Comparison of ENCODE assay signal across 8 cellular contexts in the genomic region with DNA sequence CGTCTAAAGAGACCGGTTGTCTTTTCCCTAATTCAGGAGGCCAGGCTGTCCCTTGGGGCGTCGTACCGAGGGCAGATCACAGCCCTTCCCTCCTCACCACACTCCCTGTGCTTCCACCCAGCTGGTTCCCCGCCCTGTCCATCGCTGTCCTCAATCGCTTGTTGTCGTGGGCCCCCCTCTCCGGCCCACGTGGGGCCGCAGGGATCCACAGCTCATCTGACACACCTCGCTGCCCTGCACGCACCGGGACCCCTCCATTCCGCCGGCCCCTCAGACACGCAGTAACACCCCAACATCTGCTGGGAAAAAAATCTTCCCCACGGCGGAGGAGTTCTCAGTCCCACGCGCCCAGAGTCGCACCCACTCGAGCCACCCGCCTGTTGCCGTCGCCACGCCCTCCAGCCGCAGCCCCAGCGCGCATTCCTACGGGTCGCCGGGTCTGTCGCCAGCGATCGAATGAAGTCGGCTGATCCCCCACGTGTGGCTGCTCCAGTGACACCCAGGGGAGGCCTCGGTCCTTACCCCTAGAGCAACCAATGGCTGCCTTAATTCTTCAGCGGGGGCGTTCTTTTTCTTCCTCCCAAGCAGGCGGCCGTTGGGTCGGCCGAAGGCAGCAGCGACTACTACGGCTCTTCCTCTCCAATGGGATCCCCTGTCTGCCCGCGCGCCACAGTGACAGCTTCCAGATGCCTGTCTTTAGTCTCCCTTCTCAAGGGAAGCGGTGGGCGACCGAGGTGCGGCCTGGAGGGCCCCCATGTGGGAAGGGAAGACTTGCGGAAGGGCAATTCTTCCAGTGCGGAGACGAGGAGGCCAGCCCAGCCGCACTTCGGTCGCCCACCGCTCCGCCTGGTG. TPM values are rescaled to one million over a fixed set of nuclear protein-coding genes. Genes with fewer than 3 reads are reported as not detected.
DNase-seq lines count a peak whose midpoint lies in the region; ATAC-seq and TF ChIP-seq lines count a peak whose summit lies in the region.

No MANE protein-coding gene starts in this region.

- H3K4me2 ChIP-seq in DOHH2 (ENCODE audit: low read length) (peak overlapping the region; percentile 78), SU-DHL-6 (ENCODE audit: low read depth, low read length, poor library complexity, severe bottlenecking) (peak overlapping the region; percentile 64)

- H2AFZ ChIP-seq in SU-DHL-6 (ENCODE audit: low read depth, low read length, severe bottlenecking): peak overlapping the region; percentile 93

- H3K9me2 ChIP-seq in DOHH2 (replicated peaks; ENCODE audit: control insufficient read depth, low read length) (no peaks in the 10 kb centered on the region), SU-DHL-6 (replicated peaks; ENCODE audit: insufficient read depth, low read length) (no peaks in the 10 kb centered on the region)

- H3K36me3 ChIP-seq in DOHH2 (ENCODE audit: control insufficient read depth, low read length): no peaks in the 10 kb centered on the region
- no peaks in the 10 kb centered on the region for H3K36me3 ChIP-seq in SU-DHL-6 (ENCODE audit: low read length)
- no peaks in the 10 kb centered on the region for H3K36me3 ChIP-seq in uterus

- H3F3A ChIP-seq in DOHH2 (ENCODE audit: control insufficient read depth, insufficient read depth) (no peaks in the 10 kb centered on the region), SU-DHL-6 (ENCODE audit: insufficient read depth) (no peaks in the 10 kb centered on the region)

- DNase-seq in activated naive CD8-positive, alpha-beta T cell treated with anti-CD3 and anti-CD28 coated beads, Interleukin-2, amount 10 ng/mL, durations not matched to agents 7 days and 5 days: peak; percentile 71
- DNase-seq in cardiac septum (ENCODE audit: low spot score) (peak; percentile 84), posterior cingulate gyrus (peak; percentile 48 to 95 (median 69)), uterus (peak; percentile 73 to 75)

- peaks cover 20% of the 10 kb centered on the region for H3K4me1 Mint-ChIP-seq in activated naive CD8-positive, alpha-beta T cell treated with anti-CD3 and anti-CD28 coated beads, Interleukin-2, amount 10 ng/mL, durations not matched to agents 7 days and 5 days

- TF ChIP-seq CTCF in DOHH2 (IDR thresholded peaks at IDR 0.05; ENCODE audit: low read depth, low read length, poor library complexity, severe bottlenecking) (no peak), SU-DHL-6 (IDR thresholded peaks at IDR 0.05; ENCODE audit: insufficient read depth, low read length, poor library complexity, severe bottlenecking) (no peak), uterus (IDR thresholded peaks at IDR 0.05) (peak in 2 of 4 experiments; percentile 21 to 25)

- intact Hi-C loops in cardiac septum (cut with DNase I) (loop anchor here (2.0 to 10.0 kb wide), 7 partner anchors 39 to 434 kb away; partner anchors contain the start of gene CCNG2), posterior cingulate gyrus (cut with DNase I) (loop anchor here (1.0 to 10.0 kb wide), 3 partner anchors 128 to 209 kb away; partner anchors contain the start of gene CCNG2), uterus (cut with DNase I; ENCODE audit: low total_unique reads) (no loop called here)

- H3K27ac Mint-ChIP-seq in activated naive CD8-positive, alpha-beta T cell treated with anti-CD3 and anti-CD28 coated beads, Interleukin-2, amount 10 ng/mL, durations not matched to agents 7 days and 5 days: peak overlapping the region; percentile 77

- H3K4me3 Mint-ChIP-seq in activated naive CD8-positive, alpha-beta T cell treated with anti-CD3 and anti-CD28 coated beads, Interleukin-2, amount 10 ng/mL, durations not matched to agents 7 days and 5 days: peak overlapping the region; percentile 96

- peaks cover 4% of the 10 kb centered on the region for H3K27me3 Mint-ChIP-seq in activated naive CD8-positive, alpha-beta T cell treated with anti-CD3 and anti-CD28 coated beads, Interleukin-2, amount 10 ng/mL, durations not matched to agents 7 days and 5 days

- no peaks in the 10 kb centered on the region for H3K9me3 Mint-ChIP-seq in activated naive CD8-positive, alpha-beta T cell treated with anti-CD3 and anti-CD28 coated beads, Interleukin-2, amount 10 ng/mL, durations not matched to agents 7 days and 5 days

- POLR2A ChIA-PET in activated naive CD8-positive, alpha-beta T cell treated with anti-CD3 and anti-CD28 coated beads, Interleukin-2, amount 10 ng/mL, durations not matched to agents 7 days and 5 days (lab: Charles Lee): interaction anchor here (0.6 to 3.4 kb wide), 9 partner anchors 29 to 251 kb away, joined by 3 to 22 read pairs (median 4); partner anchors contain the start of gene CCNG2

- peaks cover 6% of the 10 kb centered on the region; the same call in 1 of the 2 replicates for H4K20me1 ChIP-seq in DOHH2 (ENCODE audit: control insufficient read depth, insufficient read depth, low read depth, low read length)
- H4K20me1 ChIP-seq in SU-DHL-6 (ENCODE audit: low read depth, low read length): no peaks in the 10 kb centered on the region; the same call in 1 of the 2 replicates

- H3K9me3 ChIP-seq in DOHH2 (ENCODE audit: control insufficient read depth, insufficient read depth, low read length) (no peaks in the 10 kb centered on the region), SU-DHL-6 (ENCODE audit: insufficient read depth, low read length) (no peaks in the 10 kb centered on the region), uterus (no peaks in the 10 kb centered on the region)

- H3K9ac ChIP-seq in SU-DHL-6 (ENCODE audit: low read length): peak overlapping the region; percentile 75

- H3K79me2 ChIP-seq in DOHH2 (ENCODE audit: control insufficient read depth, low read length) (peaks cover 41% of the 10 kb centered on the region), SU-DHL-6 (ENCODE audit: insufficient read depth, low read length) (peaks cover 40% of the 10 kb centered on the region)

- no peak for TF ChIP-seq EP300 in Ishikawa (IDR thresholded peaks at IDR 0.05; ENCODE audit: borderline replicate concordance)

- ATAC-seq in GM21717 (IDR thresholded peaks at IDR 0.05; ENCODE audit: unreplicated experiment): peak; percentile 50
- peak; percentile 61 for ATAC-seq in activated naive CD8-positive, alpha-beta T cell treated with anti-CD3 and anti-CD28 coated beads, Interleukin-2, amount 10 ng/mL, durations not matched to agents 7 days and 5 days (ENCODE audit: low read depth)

- peaks cover 16% of the 10 kb centered on the region for H3K4me1 ChIP-seq in DOHH2 (ENCODE audit: control insufficient read depth, low read length)
- H3K4me1 ChIP-seq in uterus: no peaks in the 10 kb centered on the region

- H3K4me3 ChIP-seq in DOHH2 (ENCODE audit: low read length): peak overlapping the region; percentile 97
- peak overlapping the region; percentile 75 for H3K4me3 ChIP-seq in SU-DHL-6 (ENCODE audit: insufficient read depth, low read length, poor library complexity, severe bottlenecking)
- H3K4me3 ChIP-seq in uterus: peak overlapping the region; percentile 66 to 73

- H3K27me3 ChIP-seq in DOHH2 (ENCODE audit: control insufficient read depth, low read length) (no peaks in the 10 kb centered on the region), SU-DHL-6 (ENCODE audit: low read length) (no peaks in the 10 kb centered on the region), uterus (no peaks in the 10 kb centered on the region)

- H3K36me3 Mint-ChIP-seq in activated naive CD8-positive, alpha-beta T cell treated with anti-CD3 and anti-CD28 coated beads, Interleukin-2, amount 10 ng/mL, durations not matched to agents 7 days and 5 days: peaks cover 13% of the 10 kb centered on the region

- no peak for TF ChIP-seq RAD21 in Ishikawa (IDR thresholded peaks at IDR 0.05; ENCODE audit: low read depth)

- H3K27ac ChIP-seq in DOHH2 (ENCODE audit: low read depth, low read length) (no peak overlapping the region), SU-DHL-6 (ENCODE audit: low read depth, low read length) (peak overlapping the region; percentile 45), uterus (peak overlapping the region; percentile 90 to 97)

- TF ChIP-seq POLR2A in uterus (IDR thresholded peaks at IDR 0.05): peak in 1 of 2 donors; percentile 11

TF ChIP-seq in Ishikawa, 13 proteins besides CTCF, POLR2A, EP300 and RAD21:
- TF ChIP-seq, protein P1, sequence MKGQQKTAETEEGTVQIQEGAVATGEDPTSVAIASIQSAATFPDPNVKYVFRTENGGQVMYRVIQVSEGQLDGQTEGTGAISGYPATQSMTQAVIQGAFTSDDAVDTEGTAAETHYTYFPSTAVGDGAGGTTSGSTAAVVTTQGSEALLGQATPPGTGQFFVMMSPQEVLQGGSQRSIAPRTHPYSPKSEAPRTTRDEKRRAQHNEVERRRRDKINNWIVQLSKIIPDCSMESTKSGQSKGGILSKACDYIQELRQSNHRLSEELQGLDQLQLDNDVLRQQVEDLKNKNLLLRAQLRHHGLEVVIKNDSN (IDR thresholded peaks at IDR 0.05): no peak
- TF ChIP-seq EGR1 (IDR thresholded peaks at IDR 0.05) (peak; percentile 51; the same call in 1 of the 2 replicates), CREB1 (IDR thresholded peaks at IDR 0.05; ENCODE audit: low read depth) (no peak), CEBPB (IDR thresholded peaks at IDR 0.05) (no peak), ZBTB7A (IDR thresholded peaks at IDR 0.05; ENCODE audit: low read depth) (no peak)

RNA-seq across cellular contexts. Expression of gene SEPTIN11, which starts 0.9 kb away (rescaled TPM):
- 10 to 100 TPM; 51.9 to 60.0 TPM for total RNA-seq in activated naive CD8-positive, alpha-beta T cell treated with anti-CD3 and anti-CD28 coated beads, Interleukin-2, amount 10 ng/mL, durations not matched to agents 7 days and 5 days
- 41.5 TPM for total RNA-seq in cardiac septum
- 100 to 1,000 TPM in 1 of 4 donors, 10 to 100 TPM in 3; 49.4 to 317 (median 88.1) TPM for total RNA-seq in uterus

RNA-seq across cellular contexts. Expression of gene SOWAHB, which starts 50.7 kb away (rescaled TPM):
- total RNA-seq in activated naive CD8-positive, alpha-beta T cell treated with anti-CD3 and anti-CD28 coated beads, Interleukin-2, amount 10 ng/mL, durations not matched to agents 7 days and 5 days: under 1 TPM in 1 of 2 experiments, not detected in 1; 0.09 TPM
- 0.08 TPM for total RNA-seq in cardiac septum
- total RNA-seq in uterus: 1 to 10 TPM in 2 of 4 donors, not detected in 2; 1.9 to 3.3 TPM
